In genomic region chr7:71712653-71713180, GRCh38 we compare ENCODE assay signal across 22 cellular contexts.
DNase-seq lines count a peak whose midpoint lies in the region; ATAC-seq, FAIRE-seq and TF ChIP-seq lines count a peak whose summit lies in the region.
"Had no signal": no experiment of that assay in that cellular context is flagged by ENCODE, and none has a peak within 500 bp of the region (broad histone marks: within the 10 kb centered on the region; RNA-seq: fewer than 3 reads in every experiment).

No MANE protein-coding gene starts in this region.

- H3K4me1 ChIP-seq in H1 (replicated peaks in 1 of 4; ENCODE audit: control insufficient read depth in 3 of 4, insufficient read depth in 4 of 4, low read length in 3 of 4), result peaks cover 0 to 3% (median 0%) of the 10 kb centered on the region in 4 experiments; a peak in 1 of 7 replicates
- H3K4me1 ChIP-seq: BLaER1, Caco-2 had no signal

- H3K79me1 ChIP-seq in H1 (ENCODE audit: low read depth, low read length), result no peaks in the 10 kb centered on the region

- H2AK5ac ChIP-seq in H1 (ENCODE audit: low read depth, low read length), result 0 out of 2 replicates have a peak overlapping the region, but pooled peaks have one; percentile 1

- no peak for DNase-seq in Right ventricle myocardium superior
- DNase-seq in left cardiac atrium, result no peak
- no peak for DNase-seq in left ventricle myocardium superior
- DNase-seq in Right ventricle myocardium inferior (ENCODE audit: missing footprints), result no peak
- DNase-seq in H1 (ENCODE audit: low read depth in 1 of 2, low spot score in 2 of 2), result no peak
- no peak for DNase-seq in NCI-H1436 treated with DMSO at 0.1 percent for 48 hours (lab: John Stamatoyannopoulos, UW)
- DNase-seq in ecto neural progenitor cell (ENCODE audit: low spot score), result no peak
- DNase-seq: Caco-2; CD4-positive, CD25-positive, alpha-beta regulatory T cell; CD8-positive, alpha-beta T cell; DMS153; DND-41; GDM1; GOT3; H7; HCEC 1CT had no signal

- H2BK20ac ChIP-seq in H1 (ENCODE audit: low read length), result peak overlapping the region; percentile 6; the same call in 1 of the 2 replicates

- H3K36me3 ChIP-seq in H1 (ENCODE audit: control insufficient read depth in 2 of 4, insufficient read depth in 4 of 4, low read length in 3 of 4), result peaks cover 0 to 1% (median 0%) of the 10 kb centered on the region in 4 experiments; a peak in 1 of 8 replicates
- H3K36me3 ChIP-seq: BLaER1 had no signal

- H3K56ac ChIP-seq in H1 (replicated peaks; ENCODE audit: insufficient read length, low read depth, low read length), result no peak overlapping the region

- POLR2A ChIA-PET in H1 (lab: Charles Lee; ENCODE audit: partially characterized antibody), result interaction anchor here (1.7 kb wide), 1 partner anchor 9 kb away, joined by 4 read pairs; no protein-coding TSS in a partner anchor

- no peak overlapping the region for H3K14ac ChIP-seq in H1 (ENCODE audit: insufficient read length)

- ATAC-seq in Right ventricle myocardium superior (ENCODE audit: poor library complexity) (peak; percentile 65), left cardiac atrium (no peak), left ventricle myocardium superior (peak; percentile 75), Right ventricle myocardium inferior (no peak), GM21390 (IDR thresholded peaks at IDR 0.05; ENCODE audit: unreplicated experiment) (no peak)
- ATAC-seq: CD8-positive, alpha-beta T cell; GM12878 had no signal

- no peak overlapping the region for H3K23ac ChIP-seq in H1 (ENCODE audit: insufficient read length)

- no peak overlapping the region for H4K5ac ChIP-seq in H1 (ENCODE audit: insufficient read length, low read depth, low read length)

- H4K91ac ChIP-seq in H1 (replicated peaks; ENCODE audit: insufficient read length, low read length), result no peak overlapping the region

- CTCF ChIA-PET in H1 (lab: Charles Lee; ENCODE audit: partially characterized antibody), result interaction anchor here (1.3 to 2.0 kb wide), 2 partner anchors 10 to 24 kb away, joined by 3 to 5 read pairs; no protein-coding TSS in a partner anchor

- no peak overlapping the region for H3K4me3 ChIP-seq in H1 (ENCODE audit: extremely low read depth in 1 of 4, insufficient read depth in 2 of 4, low read depth in 3 of 4, low read length in 4 of 4)
- H3K4me3 ChIP-seq: BLaER1, GM12878 had no signal

- TF ChIP-seq CTCF in H1 (IDR thresholded peaks at IDR 0.05; ENCODE audit: control extremely low read depth in 1 of 3, insufficient read depth in 1 of 3, low read depth in 1 of 3, low read length in 3 of 3), result no peak

- no peak for TF ChIP-seq RAD21 in H1 (IDR thresholded peaks at IDR 0.05 in 1 of 2, conservative IDR thresholded peaks at IDR 0.05 in 1 of 2; ENCODE audit: low read depth in 2 of 2, low read length in 2 of 2)

- H3K18ac ChIP-seq in H1 (ENCODE audit: extremely low read depth, low read length), result no peak overlapping the region

- H3K4me2 ChIP-seq in H1 (ENCODE audit: insufficient read depth in 1 of 2, low read depth in 2 of 2, low read length in 2 of 2), result no peak overlapping the region
- H3K4me2 ChIP-seq: BLaER1 had no signal

- no peaks in the 10 kb centered on the region for H4K20me1 ChIP-seq in H1 (replicated peaks in 1 of 2; ENCODE audit: control insufficient read depth in 1 of 2, insufficient read depth in 2 of 2, low read length in 2 of 2)
- H4K20me1 ChIP-seq: BLaER1 had no signal

- H2BK15ac ChIP-seq in H1 (ENCODE audit: low read length), result 0 out of 2 replicates have a peak overlapping the region, but pooled peaks have one; percentile 83

- H3K9me3 ChIP-seq in H1 (ENCODE audit: insufficient read depth in 2 of 2, low read depth in 1 of 2, low read length in 1 of 2), result peaks cover 0 to 2% of the 10 kb centered on the region in 2 experiments; a peak in 1 of 4 replicates
- H3K9me3 ChIP-seq: BLaER1, Caco-2 had no signal

- H2AFZ ChIP-seq in H1 (ENCODE audit: low read length), result no peak overlapping the region

- no peak overlapping the region for H3K27ac ChIP-seq in H1 (ENCODE audit: low read depth, low read length)
- H3K27ac ChIP-seq: 22Rv1, BLaER1, C4-2B had no signal

- no peak for TF ChIP-seq POLR2A in H1 (IDR thresholded peaks at IDR 0.05; ENCODE audit: control extremely low read depth in 1 of 2, low read depth in 2 of 2, low read length in 2 of 2)

- H2BK120ac ChIP-seq in H1 (replicated peaks; ENCODE audit: low read depth, low read length), result no peak overlapping the region

- FAIRE-seq in H1 (lab: Jason Lieb, UNC), result no peak
- FAIRE-seq: A204.1, GM12878 had no signal

- H3K23me2 ChIP-seq in H1 (ENCODE audit: low read depth, low read length), result no peaks in the 10 kb centered on the region

- no peak overlapping the region for H3K4ac ChIP-seq in H1 (replicated peaks; ENCODE audit: insufficient read length, low read depth, low read length)

- H2BK5ac ChIP-seq in H1 (ENCODE audit: low read depth, low read length), result 0 out of 2 replicates have a peak overlapping the region, but pooled peaks have one; percentile 20

- WGBS in H1 (ENCODE audit: extremely low coverage in 1 of 2, insufficient coverage in 1 of 2, insufficient read length in 1 of 2, insufficient replicate concordance in 2 of 2, low coverage in 1 of 2, low lambda C conversion rate in 2 of 2, missing lambda C conversion rate in 1 of 2), 2 experiments, result 96% methylated on average over 7 of the region's 9 CpGs; no CpG with 5 or more reads in 1 of the 2 experiments

- intact Hi-C loops in Right ventricle myocardium superior (cut with DNase I), result no loop called here
- intact Hi-C loops in left cardiac atrium (cut with DNase I), result no loop called here
- intact Hi-C loops in left ventricle myocardium superior (cut with micrococcal nuclease), result no loop called here
- intact Hi-C loops in Right ventricle myocardium inferior (cut with DNase I), result no loop called here

- H2BK12ac ChIP-seq in H1 (ENCODE audit: low read depth, low read length), result no peak overlapping the region

- no peaks in the 10 kb centered on the region for H3K27me3 ChIP-seq in H1 (replicated peaks in 1 of 4; ENCODE audit: control insufficient read depth in 3 of 4, extremely low read depth in 1 of 4, insufficient read depth in 3 of 4, low read length in 3 of 4)
- H3K27me3 ChIP-seq: BLaER1 had no signal

- H3K79me2 ChIP-seq in H1 (ENCODE audit: control insufficient read depth in 1 of 2, insufficient read depth in 2 of 2, low read length in 2 of 2), result no peaks in the 10 kb centered on the region

- H4K8ac ChIP-seq in H1 (ENCODE audit: extremely low read depth, insufficient read depth, low read length), result no peak overlapping the region; the same call in 1 of the 2 replicates

- no peak overlapping the region for H3K9ac ChIP-seq in H1 (replicated peaks in 1 of 4; ENCODE audit: extremely low read depth in 1 of 4, low read depth in 3 of 4, low read length in 3 of 4)
- H3K9ac ChIP-seq: BLaER1 had no signal

- no peak for TF ChIP-seq EP300 in H1 (IDR thresholded peaks at IDR 0.05; ENCODE audit: borderline replicate concordance in 1 of 2, low read depth in 2 of 2, low read length in 2 of 2)

TF ChIP-seq in H1, 55 proteins besides CTCF, POLR2A, EP300 and RAD21:
- TF ChIP-seq RBBP5 (IDR thresholded peaks at IDR 0.05; ENCODE audit: borderline replicate concordance, low read depth, low read length), result no peak
- no peak for TF ChIP-seq E2F6 (IDR thresholded peaks at IDR 0.05)
- no peak for TF ChIP-seq CREB1 (IDR thresholded peaks at IDR 0.05)
- TF ChIP-seq EGR1 (IDR thresholded peaks at IDR 0.05; ENCODE audit: borderline replicate concordance, low read depth, low read length), result no peak
- TF ChIP-seq PHF8 (conservative IDR thresholded peaks at IDR 0.05; ENCODE audit: low read depth, low read length), result no peak
- TF ChIP-seq CBX8 (IDR thresholded peaks at IDR 0.05; ENCODE audit: borderline replicate concordance, low read depth, low read length), result no peak
- no peak for TF ChIP-seq CEBPB (IDR thresholded peaks at IDR 0.05; ENCODE audit: low read depth, low read length)
- no peak for TF ChIP-seq POU5F1 (IDR thresholded peaks at IDR 0.05; ENCODE audit: low read depth, low read length)
- no peak for TF ChIP-seq BACH1 (IDR thresholded peaks at IDR 0.05; ENCODE audit: low read length)

Comparison
In these comparisons a context has a peak if more than half of its experiments do, and no peak if none do; other contexts are left out.
1. ATAC-seq: peak in Right ventricle myocardium superior (single experiment) and left ventricle myocardium superior (single experiment); none in left cardiac atrium (0 of 2), Right ventricle myocardium inferior (single experiment) and GM21390 (single experiment).